In genomic region chr5:127942246-127943060, GRCh38 we compare ENCODE assay signal across 1 cellular context.
TF ChIP-seq lines count a peak whose summit lies in the region.

No MANE protein-coding gene starts in this region.

TF ChIP-seq in GM23338, 12 proteins besides CTCF, POLR2A, EP300 and RAD21 (continued from another document):
- no peak for TF ChIP-seq ZNF462 (CRISPR knock-in tag; IDR thresholded peaks at IDR 0.05)
- TF ChIP-seq EZH2 (IDR thresholded peaks at IDR 0.05; ENCODE audit: low read depth, unreplicated experiment): no peak
- TF ChIP-seq ETS1 (IDR thresholded peaks at IDR 0.05): no peak
- TF ChIP-seq ZNF114 (CRISPR knock-in tag; IDR thresholded peaks at IDR 0.05): no peak
